8 cellular contexts compared by ENCODE assay signal in genomic region chr12:116236148-116236731, GRCh38. TPM values are rescaled to one million over a fixed set of nuclear protein-coding genes. Genes with fewer than 3 reads are reported as not detected.
DNase-seq lines count a peak whose midpoint lies in the region; ATAC-seq and TF ChIP-seq lines count a peak whose summit lies in the region.

No MANE protein-coding gene starts in this region.

- 5 to 8% (median 6%) methylated on average over 3 of the region's 3 CpGs for WGBS in spleen, 5 donors

- TF ChIP-seq CTCF in DOHH2 (IDR thresholded peaks at IDR 0.05; ENCODE audit: low read depth, low read length, poor library complexity, severe bottlenecking) (peak; percentile 82), KMS-11 (conservative IDR thresholded peaks at IDR 0.05; ENCODE audit: low read depth, low read length) (peak; percentile 55; the same call in 1 of the 2 replicates), RWPE2 (IDR thresholded peaks at IDR 0.05; ENCODE audit: poor library complexity, severe bottlenecking) (peak; percentile 91), right atrium auricular region (IDR thresholded peaks at IDR 0.05) (peak; percentile 66 to 85), spleen (IDR thresholded peaks at IDR 0.05 in 8 of 11, conservative IDR thresholded peaks at IDR 0.05 in 3 of 11) (peak; percentile 35 to 74 (median 68))

- intact Hi-C loops in spleen (cut with DNase I; ENCODE audit: low total_unique reads) = loop anchor here (10.0 kb wide), 1 partner anchor 221 kb away; no protein-coding TSS in a partner anchor

- H3K27ac ChIP-seq in DOHH2 (ENCODE audit: low read depth, low read length) (no peak overlapping the region), KMS-11 (peak overlapping the region; percentile 12; the same call in 1 of the 2 replicates), RWPE2 (ENCODE audit: poor library complexity, severe bottlenecking) (no peak overlapping the region), right atrium auricular region (peak overlapping the region in 1 of 2 donors; percentile 9), spleen (peak overlapping the region in 4 of 8 donors; percentile 5 to 51 (median 22))

- no peak overlapping the region for H2AFZ ChIP-seq in KMS-11 (ENCODE audit: low read depth)

- ATAC-seq in RWPE2 (ENCODE audit: low read depth) = peak; percentile 55; the same call in 2 of the 3 replicates
- peak; percentile 43 for ATAC-seq in activated naive CD8-positive, alpha-beta T cell treated with anti-CD3 and anti-CD28 coated beads, Interleukin-2, amount 50 U/mL, for 24 hours
- no peak for ATAC-seq in GM21390 (IDR thresholded peaks at IDR 0.05; ENCODE audit: unreplicated experiment)
- no peak for ATAC-seq in GM18858 (IDR thresholded peaks at IDR 0.05; ENCODE audit: unreplicated experiment)

- DNase-seq in RWPE2 (ENCODE audit: low spot score) (no peak), right atrium auricular region (ENCODE audit: low spot score) (no peak), spleen (no peak)
- peak; percentile 33 for DNase-seq in activated naive CD8-positive, alpha-beta T cell treated with anti-CD3 and anti-CD28 coated beads, Interleukin-2, amount 50 U/mL, for 24 hours

- H3K27me3 Mint-ChIP-seq in activated naive CD8-positive, alpha-beta T cell treated with anti-CD3 and anti-CD28 coated beads, Interleukin-2, amount 50 U/mL, for 24 hours = no peaks in the 10 kb centered on the region

- no peak overlapping the region for H3K4me3 Mint-ChIP-seq in activated naive CD8-positive, alpha-beta T cell treated with anti-CD3 and anti-CD28 coated beads, Interleukin-2, amount 50 U/mL, for 24 hours

- H3K9me3 ChIP-seq in DOHH2 (ENCODE audit: control insufficient read depth, insufficient read depth, low read length) = no peaks in the 10 kb centered on the region
- no peaks in the 10 kb centered on the region for H3K9me3 ChIP-seq in RWPE2 (ENCODE audit: severe bottlenecking)
- no peaks in the 10 kb centered on the region for H3K9me3 ChIP-seq in right atrium auricular region
- no peaks in the 10 kb centered on the region for H3K9me3 ChIP-seq in spleen

- H4K20me1 ChIP-seq in DOHH2 (ENCODE audit: control insufficient read depth, insufficient read depth, low read depth, low read length) (peaks cover 9% of the 10 kb centered on the region; the same call in 1 of the 2 replicates), KMS-11 (ENCODE audit: insufficient read depth) (peaks cover under 1% of the 10 kb centered on the region; the same call in 1 of the 2 replicates)

- peaks cover 7% of the 10 kb centered on the region for H3K36me3 Mint-ChIP-seq in activated naive CD8-positive, alpha-beta T cell treated with anti-CD3 and anti-CD28 coated beads, Interleukin-2, amount 50 U/mL, for 24 hours (ENCODE audit: low read depth)

- H3K36me3 ChIP-seq in DOHH2 (ENCODE audit: control insufficient read depth, low read length) (no peaks in the 10 kb centered on the region), KMS-11 (ENCODE audit: insufficient read depth) (no peaks in the 10 kb centered on the region), RWPE2 (ENCODE audit: low read depth) (peaks cover 3% of the 10 kb centered on the region), right atrium auricular region (no peaks in the 10 kb centered on the region), spleen (peaks cover 0 to 5% (median 0%) of the 10 kb centered on the region in 6 donors)

- H3K27me3 ChIP-seq in DOHH2 (ENCODE audit: control insufficient read depth, low read length) (no peaks in the 10 kb centered on the region), KMS-11 (ENCODE audit: insufficient read depth, low read depth) (no peaks in the 10 kb centered on the region), RWPE2 (ENCODE audit: insufficient read depth, poor library complexity, severe bottlenecking) (no peaks in the 10 kb centered on the region), right atrium auricular region (no peaks in the 10 kb centered on the region), spleen (replicated peaks in 1 of 7) (no peaks in the 10 kb centered on the region)

- peaks cover 5% of the 10 kb centered on the region; the same call in 1 of the 2 replicates for H3F3A ChIP-seq in DOHH2 (ENCODE audit: control insufficient read depth, insufficient read depth)

- H3K4me1 ChIP-seq in DOHH2 (ENCODE audit: control insufficient read depth, low read length) (peaks cover 11% of the 10 kb centered on the region), KMS-11 (ENCODE audit: low read depth, poor library complexity, severe bottlenecking) (peaks cover 15% of the 10 kb centered on the region), RWPE2 (ENCODE audit: insufficient read depth, poor library complexity, severe bottlenecking) (peaks cover 5% of the 10 kb centered on the region), right atrium auricular region (peaks cover 0 to 29% of the 10 kb centered on the region in 2 donors), spleen (peaks cover 0 to 88% (median 46%) of the 10 kb centered on the region in 6 donors)

- H3K4me1 Mint-ChIP-seq in activated naive CD8-positive, alpha-beta T cell treated with anti-CD3 and anti-CD28 coated beads, Interleukin-2, amount 50 U/mL, for 24 hours = peaks cover 39% of the 10 kb centered on the region

- no peak overlapping the region for H3K9ac ChIP-seq in KMS-11

- no peak overlapping the region for H3K4me3 ChIP-seq in DOHH2 (ENCODE audit: low read length)
- H3K4me3 ChIP-seq in KMS-11 (IDR thresholded peaks at IDR 0.05; ENCODE audit: insufficient read depth, low read depth, low read length) = no peak overlapping the region
- no peak overlapping the region for H3K4me3 ChIP-seq in RWPE2 (ENCODE audit: severe bottlenecking)
- no peak overlapping the region for H3K4me3 ChIP-seq in right atrium auricular region
- no peak overlapping the region for H3K4me3 ChIP-seq in spleen

- no peaks in the 10 kb centered on the region for H3K9me2 ChIP-seq in DOHH2 (replicated peaks; ENCODE audit: control insufficient read depth, low read length)

- no peaks in the 10 kb centered on the region for H3K9me3 Mint-ChIP-seq in activated naive CD8-positive, alpha-beta T cell treated with anti-CD3 and anti-CD28 coated beads, Interleukin-2, amount 50 U/mL, for 24 hours

- peaks cover 22% of the 10 kb centered on the region for H3K79me2 ChIP-seq in DOHH2 (ENCODE audit: control insufficient read depth, low read length)
- peaks cover 68% of the 10 kb centered on the region for H3K79me2 ChIP-seq in KMS-11 (ENCODE audit: insufficient read depth, low read depth)

- peak overlapping the region; percentile 72 for H3K27ac Mint-ChIP-seq in activated naive CD8-positive, alpha-beta T cell treated with anti-CD3 and anti-CD28 coated beads, Interleukin-2, amount 50 U/mL, for 24 hours

- no peak for TF ChIP-seq POLR2A in spleen (IDR thresholded peaks at IDR 0.05)

- H3K4me2 ChIP-seq in DOHH2 (ENCODE audit: low read length) (peak overlapping the region; percentile 41), KMS-11 (peak overlapping the region; percentile 25)

RNA-seq across cellular contexts. Expression of gene MED13L, which starts 41.3 kb away (rescaled TPM):
- total RNA-seq in right atrium auricular region (10 to 100 TPM; 55.0 to 64.1 TPM), spleen (100 to 1,000 TPM; 184 to 255 (median 205) TPM)
- 10 to 100 TPM; 13.4 to 14.7 (median 14.4) TPM for polyA plus RNA-seq in spleen

Comparison
In these comparisons a context has a peak if more than half of its experiments do, and no peak if none do; other contexts are left out.
1. ATAC-seq: peak in RWPE2 (single experiment) and activated naive CD8-positive, alpha-beta T cell treated with anti-CD3 and anti-CD28 coated beads, Interleukin-2, amount 50 U/mL, for 24 hours (single experiment); none in GM21390 (single experiment) and GM18858 (single experiment).
2. Peak in every context shown above with its lines, with median percentiles within 50 percentile points of each other: CTCF ChIP-seq.